1 cellular context compared by ENCODE assay signal in the genomic region with DNA sequence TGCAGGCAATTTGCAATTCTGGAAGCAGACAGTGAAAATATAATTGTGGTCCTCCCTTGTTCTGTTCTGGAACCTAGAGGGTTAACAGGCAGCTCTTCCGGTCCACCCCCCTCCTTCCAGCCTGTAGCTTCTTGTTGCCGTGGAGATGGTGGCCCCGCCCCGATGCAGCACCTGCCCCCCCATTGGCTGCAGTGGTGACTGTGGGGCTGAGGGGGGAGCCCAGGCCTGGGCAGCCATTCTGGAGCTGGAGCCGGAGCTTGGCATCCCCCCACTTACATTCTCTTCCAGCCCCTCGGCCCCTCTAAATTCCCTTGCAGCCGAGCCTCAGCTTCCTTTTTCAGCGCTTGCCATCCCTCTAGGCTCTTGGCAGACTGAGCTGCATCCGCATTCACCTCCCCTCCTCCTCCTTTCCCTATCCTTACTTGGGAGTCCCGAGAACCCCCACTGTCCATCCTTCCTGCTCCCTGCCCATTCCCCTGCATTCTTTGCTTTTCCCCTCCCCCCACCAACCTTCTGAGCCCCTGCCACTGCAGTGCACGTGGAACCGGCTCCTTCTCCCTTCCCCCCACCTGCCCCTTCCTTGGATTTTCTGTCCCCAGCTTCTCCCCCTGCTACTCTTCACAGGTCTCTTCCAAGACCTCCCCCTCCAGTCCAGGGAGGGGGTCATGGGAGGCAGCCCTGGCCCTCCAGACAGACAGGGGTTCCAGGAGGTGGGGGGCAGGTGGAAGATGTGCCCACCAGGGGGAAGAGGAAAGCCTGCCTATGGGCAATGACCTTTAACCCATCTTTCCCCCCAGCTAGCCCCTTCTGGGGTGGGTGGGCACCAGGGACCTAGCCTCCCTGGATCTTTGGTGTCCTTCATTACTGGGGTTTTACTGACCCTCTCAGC.
TF ChIP-seq lines count a peak whose summit lies in the region.

No MANE protein-coding gene starts in this region.

TF ChIP-seq in GM23338, 12 proteins besides CTCF, POLR2A, EP300 and RAD21:
- peak; percentile 6; the same call in 1 of the 2 replicates for TF ChIP-seq CREB1 (CRISPR knock-in tag; IDR thresholded peaks at IDR 0.05; ENCODE audit: low read depth)
- TF ChIP-seq POLR2AphosphoS5 (IDR thresholded peaks at IDR 0.05; ENCODE audit: low read depth) = peak; percentile 27; the same call in 1 of the 2 replicates
- TF ChIP-seq, protein P1, sequence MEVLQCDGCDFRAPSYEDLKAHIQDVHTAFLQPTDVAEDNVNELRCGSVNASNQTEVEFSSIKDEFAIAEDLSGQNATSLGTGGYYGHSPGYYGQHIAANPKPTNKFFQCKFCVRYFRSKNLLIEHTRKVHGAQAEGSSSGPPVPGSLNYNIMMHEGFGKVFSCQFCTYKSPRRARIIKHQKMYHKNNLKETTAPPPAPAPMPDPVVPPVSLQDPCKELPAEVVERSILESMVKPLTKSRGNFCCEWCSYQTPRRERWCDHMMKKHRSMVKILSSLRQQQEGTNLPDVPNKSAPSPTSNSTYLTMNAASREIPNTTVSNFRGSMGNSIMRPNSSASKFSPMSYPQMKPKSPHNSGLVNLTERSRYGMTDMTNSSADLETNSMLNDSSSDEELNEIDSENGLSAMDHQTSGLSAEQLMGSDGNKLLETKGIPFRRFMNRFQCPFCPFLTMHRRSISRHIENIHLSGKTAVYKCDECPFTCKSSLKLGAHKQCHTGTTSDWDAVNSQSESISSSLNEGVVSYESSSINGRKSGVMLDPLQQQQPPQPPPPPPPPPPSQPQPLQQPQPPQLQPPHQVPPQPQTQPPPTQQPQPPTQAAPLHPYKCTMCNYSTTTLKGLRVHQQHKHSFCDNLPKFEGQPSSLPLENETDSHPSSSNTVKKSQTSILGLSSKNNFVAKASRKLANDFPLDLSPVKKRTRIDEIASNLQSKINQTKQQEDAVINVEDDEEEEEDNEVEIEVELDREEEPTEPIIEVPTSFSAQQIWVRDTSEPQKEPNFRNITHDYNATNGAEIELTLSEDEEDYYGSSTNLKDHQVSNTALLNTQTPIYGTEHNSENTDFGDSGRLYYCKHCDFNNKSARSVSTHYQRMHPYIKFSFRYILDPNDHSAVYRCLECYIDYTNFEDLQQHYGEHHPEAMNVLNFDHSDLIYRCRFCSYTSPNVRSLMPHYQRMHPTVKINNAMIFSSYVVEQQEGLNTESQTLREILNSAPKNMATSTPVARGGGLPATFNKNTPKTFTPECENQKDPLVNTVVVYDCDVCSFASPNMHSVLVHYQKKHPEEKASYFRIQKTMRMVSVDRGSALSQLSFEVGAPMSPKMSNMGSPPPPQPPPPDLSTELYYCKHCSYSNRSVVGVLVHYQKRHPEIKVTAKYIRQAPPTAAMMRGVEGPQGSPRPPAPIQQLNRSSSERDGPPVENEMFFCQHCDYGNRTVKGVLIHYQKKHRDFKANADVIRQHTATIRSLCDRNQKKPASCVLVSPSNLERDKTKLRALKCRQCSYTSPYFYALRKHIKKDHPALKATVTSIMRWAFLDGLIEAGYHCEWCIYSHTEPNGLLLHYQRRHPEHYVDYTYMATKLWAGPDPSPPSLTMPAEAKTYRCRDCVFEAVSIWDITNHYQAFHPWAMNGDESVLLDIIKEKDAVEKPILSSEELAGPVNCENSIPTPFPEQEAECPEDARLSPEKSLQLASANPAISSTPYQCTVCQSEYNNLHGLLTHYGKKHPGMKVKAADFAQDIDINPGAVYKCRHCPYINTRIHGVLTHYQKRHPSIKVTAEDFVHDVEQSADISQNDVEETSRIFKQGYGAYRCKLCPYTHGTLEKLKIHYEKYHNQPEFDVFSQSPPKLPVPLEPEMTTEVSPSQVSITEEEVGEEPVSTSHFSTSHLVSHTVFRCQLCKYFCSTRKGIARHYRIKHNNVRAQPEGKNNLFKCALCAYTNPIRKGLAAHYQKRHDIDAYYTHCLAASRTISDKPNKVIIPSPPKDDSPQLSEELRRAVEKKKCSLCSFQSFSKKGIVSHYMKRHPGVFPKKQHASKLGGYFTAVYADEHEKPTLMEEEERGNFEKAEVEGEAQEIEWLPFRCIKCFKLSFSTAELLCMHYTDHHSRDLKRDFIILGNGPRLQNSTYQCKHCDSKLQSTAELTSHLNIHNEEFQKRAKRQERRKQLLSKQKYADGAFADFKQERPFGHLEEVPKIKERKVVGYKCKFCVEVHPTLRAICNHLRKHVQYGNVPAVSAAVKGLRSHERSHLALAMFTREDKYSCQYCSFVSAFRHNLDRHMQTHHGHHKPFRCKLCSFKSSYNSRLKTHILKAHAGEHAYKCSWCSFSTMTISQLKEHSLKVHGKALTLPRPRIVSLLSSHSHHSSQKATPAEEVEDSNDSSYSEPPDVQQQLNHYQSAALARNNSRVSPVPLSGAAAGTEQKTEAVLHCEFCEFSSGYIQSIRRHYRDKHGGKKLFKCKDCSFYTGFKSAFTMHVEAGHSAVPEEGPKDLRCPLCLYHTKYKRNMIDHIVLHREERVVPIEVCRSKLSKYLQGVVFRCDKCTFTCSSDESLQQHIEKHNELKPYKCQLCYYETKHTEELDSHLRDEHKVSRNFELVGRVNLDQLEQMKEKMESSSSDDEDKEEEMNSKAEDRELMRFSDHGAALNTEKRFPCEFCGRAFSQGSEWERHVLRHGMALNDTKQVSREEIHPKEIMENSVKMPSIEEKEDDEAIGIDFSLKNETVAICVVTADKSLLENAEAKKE (CRISPR knock-in tag; IDR thresholded peaks at IDR 0.05) = no peak
- TF ChIP-seq ZNF331 (CRISPR knock-in tag; IDR thresholded peaks at IDR 0.05; ENCODE audit: low read depth) = no peak
- TF ChIP-seq REST (IDR thresholded peaks at IDR 0.05; ENCODE audit: unreplicated experiment) = peak; percentile 38
